Comparison of ENCODE assay signal across 15 cellular contexts in genomic region chr6:6656287-6656686, GRCh38.
A peak's percentile ranks its signal among the peaks of the same experiment; 100 is the strongest.
DNase-seq lines count a peak whose midpoint lies in the region; ATAC-seq, FAIRE-seq and TF ChIP-seq lines count a peak whose summit lies in the region.
"Had no signal": no experiment of that assay in that cellular context is flagged by ENCODE, and none has a peak within 500 bp of the region (broad histone marks: within the 10 kb centered on the region; RNA-seq: fewer than 3 reads in every experiment).

No MANE protein-coding gene starts in this region.

- H3K4me3 ChIP-seq in CD4-positive, alpha-beta memory T cell (ENCODE audit: low read length in 2 of 2) = no peak overlapping the region
- H3K4me3 ChIP-seq: prostate gland, vagina had no signal

- peaks cover 20 to 79% (median 59%) of the 10 kb centered on the region in 4 donors for H3K4me1 Mint-ChIP-seq in CD4-positive, alpha-beta memory T cell
- peaks cover 89% of the 10 kb centered on the region for H3K4me1 Mint-ChIP-seq in activated T-helper 1 cell treated with anti-CD3 and anti-CD28 coated beads, Interleukin-12 subunit alpha, Interleukin-12 subunit beta, Interleukin-2, Interleukin-4 antibody, amounts not matched to agents 30 ng/mL and 10 ng/mL and 1 ng/mL, durations not matched to agents 14 hours and 24 hours and 36 hours (ENCODE audit: low read depth)
- H3K4me1 Mint-ChIP-seq in natural killer cell = peaks cover 54 to 77% of the 10 kb centered on the region in 2 donors

- no peak for DNase-seq in CD4-positive, alpha-beta memory T cell
- DNase-seq in GM19239 (ENCODE audit: insufficient read length, low spot score) (no peak), natural killer cell (no peak), HUDEP-2 (lab: John Stamatoyannopoulos, UW; ENCODE audit: unreplicated experiment in 76 of 76) (no peak)
- DNase-seq in activated T-helper 1 cell treated with anti-CD3 and anti-CD28 coated beads, Interleukin-12 subunit alpha, Interleukin-12 subunit beta, Interleukin-2, Interleukin-4 antibody, amounts not matched to agents 30 ng/mL and 10 ng/mL and 1 ng/mL, durations not matched to agents 14 hours and 24 hours and 36 hours (ENCODE audit: low spot score) = peak; percentile 19
- DNase-seq: foreskin keratinocyte, Karpas-422, NCI-H146 had no signal

- peaks cover 53% of the 10 kb centered on the region for H3K4me1 ChIP-seq in CD4-positive, alpha-beta memory T cell (ENCODE audit: insufficient read depth, low read length)
- H3K4me1 ChIP-seq: foreskin keratinocyte, prostate gland had no signal

- no peak for TF ChIP-seq CTCF in natural killer cell (IDR thresholded peaks at IDR 0.05)

- no peaks in the 10 kb centered on the region for H3K27me3 ChIP-seq in CD4-positive, alpha-beta memory T cell (ENCODE audit: insufficient read depth, low read length)
- H3K27me3 ChIP-seq: vagina had no signal

- intact Hi-C loops in CD4-positive, alpha-beta memory T cell (cut with micrococcal nuclease) = no loop called here
- intact Hi-C loops in activated T-helper 1 cell treated with anti-CD3 and anti-CD28 coated beads, Interleukin-12 subunit alpha, Interleukin-12 subunit beta, Interleukin-2, Interleukin-4 antibody, amounts not matched to agents 30 ng/mL and 10 ng/mL and 1 ng/mL, durations not matched to agents 14 hours and 24 hours and 36 hours (cut with micrococcal nuclease) = loop anchor here (1.0 to 10.0 kb wide), 4 partner anchors 29 to 1409 kb away; partner anchors contain the start of gene BLOC1S5
- intact Hi-C loops in natural killer cell (cut with micrococcal nuclease) = no loop called here

- FAIRE-seq in GM19239 (lab: Jason Lieb, UNC) = peak; percentile 8
- FAIRE-seq: bronchial epithelial cell, H1 had no signal

- peak overlapping the region in 6 of 7 donors; percentile 9 to 94 (median 82) for H3K27ac Mint-ChIP-seq in CD4-positive, alpha-beta memory T cell
- peak overlapping the region; percentile 100 for H3K27ac Mint-ChIP-seq in activated T-helper 1 cell treated with anti-CD3 and anti-CD28 coated beads, Interleukin-12 subunit alpha, Interleukin-12 subunit beta, Interleukin-2, Interleukin-4 antibody, amounts not matched to agents 30 ng/mL and 10 ng/mL and 1 ng/mL, durations not matched to agents 14 hours and 24 hours and 36 hours
- peak overlapping the region; percentile 88 to 89 for H3K27ac Mint-ChIP-seq in natural killer cell
- H3K27ac Mint-ChIP-seq: CD14-positive monocyte had no signal

- no peaks in the 10 kb centered on the region for H3K36me3 ChIP-seq in CD4-positive, alpha-beta memory T cell (ENCODE audit: insufficient read depth, low read length)
- H3K36me3 ChIP-seq: prostate gland, vagina had no signal

- no peaks in the 10 kb centered on the region for H3K9me3 Mint-ChIP-seq in CD4-positive, alpha-beta memory T cell
- H3K9me3 Mint-ChIP-seq in activated T-helper 1 cell treated with anti-CD3 and anti-CD28 coated beads, Interleukin-12 subunit alpha, Interleukin-12 subunit beta, Interleukin-2, Interleukin-4 antibody, amounts not matched to agents 30 ng/mL and 10 ng/mL and 1 ng/mL, durations not matched to agents 14 hours and 24 hours and 36 hours = no peaks in the 10 kb centered on the region
- H3K9me3 Mint-ChIP-seq in natural killer cell = no peaks in the 10 kb centered on the region

- POLR2A ChIA-PET in CD4-positive, alpha-beta memory T cell (lab: Charles Lee; ENCODE audit: partially characterized antibody) = interaction anchor here (1.5 kb wide), 1 partner anchor 42 kb away, joined by 3 read pairs; no protein-coding TSS in a partner anchor

- ATAC-seq in natural killer cell (no peak), SK-N-SH treated with all-trans-retinoic acid at 6 μM for 48 hours (no peak), GM21717 (IDR thresholded peaks at IDR 0.05; ENCODE audit: unreplicated experiment) (no peak)

- H3K9me3 ChIP-seq in CD4-positive, alpha-beta memory T cell (ENCODE audit: control insufficient read depth in 1 of 2, low read length in 2 of 2) = no peaks in the 10 kb centered on the region
- H3K9me3 ChIP-seq: prostate gland, vagina had no signal

- CTCF ChIA-PET in CD4-positive, alpha-beta memory T cell (lab: Charles Lee; ENCODE audit: partially characterized antibody) = no interaction called here

- H3K36me3 Mint-ChIP-seq in CD4-positive, alpha-beta memory T cell = no peaks in the 10 kb centered on the region
- peaks cover 10% of the 10 kb centered on the region for H3K36me3 Mint-ChIP-seq in activated T-helper 1 cell treated with anti-CD3 and anti-CD28 coated beads, Interleukin-12 subunit alpha, Interleukin-12 subunit beta, Interleukin-2, Interleukin-4 antibody, amounts not matched to agents 30 ng/mL and 10 ng/mL and 1 ng/mL, durations not matched to agents 14 hours and 24 hours and 36 hours (ENCODE audit: low read depth)
- no peaks in the 10 kb centered on the region for H3K36me3 Mint-ChIP-seq in natural killer cell

- H3K4me3 Mint-ChIP-seq in CD4-positive, alpha-beta memory T cell = peak overlapping the region in 6 of 8 donors; percentile 6 to 62 (median 19)
- H3K4me3 Mint-ChIP-seq in activated T-helper 1 cell treated with anti-CD3 and anti-CD28 coated beads, Interleukin-12 subunit alpha, Interleukin-12 subunit beta, Interleukin-2, Interleukin-4 antibody, amounts not matched to agents 30 ng/mL and 10 ng/mL and 1 ng/mL, durations not matched to agents 14 hours and 24 hours and 36 hours = peak overlapping the region; percentile 56
- H3K4me3 Mint-ChIP-seq in natural killer cell = peak overlapping the region; percentile 40
- H3K4me3 Mint-ChIP-seq: CD14-positive monocyte had no signal

- no peak overlapping the region for H3K27ac ChIP-seq in CD4-positive, alpha-beta memory T cell (ENCODE audit: low read depth, low read length)
- H3K27ac ChIP-seq: foreskin keratinocyte, prostate gland, vagina had no signal

- peaks cover 0 to 3% of the 10 kb centered on the region in 2 donors for H3K27me3 Mint-ChIP-seq in CD4-positive, alpha-beta memory T cell
- no peaks in the 10 kb centered on the region for H3K27me3 Mint-ChIP-seq in activated T-helper 1 cell treated with anti-CD3 and anti-CD28 coated beads, Interleukin-12 subunit alpha, Interleukin-12 subunit beta, Interleukin-2, Interleukin-4 antibody, amounts not matched to agents 30 ng/mL and 10 ng/mL and 1 ng/mL, durations not matched to agents 14 hours and 24 hours and 36 hours (ENCODE audit: insufficient read depth)
- H3K27me3 Mint-ChIP-seq in natural killer cell (ENCODE audit: low read depth in 2 of 2) = peaks cover 0 to 3% of the 10 kb centered on the region in 2 donors

TF ChIP-seq in SK-N-SH treated with all-trans-retinoic acid at 6 μM for 48 hours, 23 proteins besides CTCF, POLR2A, EP300 and RAD21 (continues in another document):
- no peak for TF ChIP-seq SNAI2 (CRISPR knock-in tag; IDR thresholded peaks at IDR 0.05)
- no peak for TF ChIP-seq GLIS3 (CRISPR knock-in tag; IDR thresholded peaks at IDR 0.05)
- TF ChIP-seq, protein P1, sequence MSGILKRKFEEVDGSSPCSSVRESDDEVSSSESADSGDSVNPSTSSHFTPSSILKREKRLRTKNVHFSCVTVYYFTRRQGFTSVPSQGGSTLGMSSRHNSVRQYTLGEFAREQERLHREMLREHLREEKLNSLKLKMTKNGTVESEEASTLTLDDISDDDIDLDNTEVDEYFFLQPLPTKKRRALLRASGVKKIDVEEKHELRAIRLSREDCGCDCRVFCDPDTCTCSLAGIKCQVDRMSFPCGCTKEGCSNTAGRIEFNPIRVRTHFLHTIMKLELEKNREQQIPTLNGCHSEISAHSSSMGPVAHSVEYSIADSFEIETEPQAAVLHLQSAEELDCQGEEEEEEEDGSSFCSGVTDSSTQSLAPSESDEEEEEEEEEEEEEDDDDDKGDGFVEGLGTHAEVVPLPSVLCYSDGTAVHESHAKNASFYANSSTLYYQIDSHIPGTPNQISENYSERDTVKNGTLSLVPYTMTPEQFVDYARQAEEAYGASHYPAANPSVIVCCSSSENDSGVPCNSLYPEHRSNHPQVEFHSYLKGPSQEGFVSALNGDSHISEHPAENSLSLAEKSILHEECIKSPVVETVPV (CRISPR knock-in tag; IDR thresholded peaks at IDR 0.05) = no peak
- TF ChIP-seq RARB (CRISPR knock-in tag; IDR thresholded peaks at IDR 0.05) = no peak
- TF ChIP-seq ZNF8 (CRISPR knock-in tag; IDR thresholded peaks at IDR 0.05) = no peak
- no peak for TF ChIP-seq TCF4 (CRISPR knock-in tag; IDR thresholded peaks at IDR 0.05; ENCODE audit: borderline replicate concordance)
- no peak for TF ChIP-seq ZFP3 (CRISPR knock-in tag; IDR thresholded peaks at IDR 0.05)
- TF ChIP-seq OSR1 (CRISPR knock-in tag; IDR thresholded peaks at IDR 0.05) = no peak
- TF ChIP-seq PPARA (CRISPR knock-in tag; IDR thresholded peaks at IDR 0.05; ENCODE audit: borderline replicate concordance) = no peak
- TF ChIP-seq, protein P2, sequence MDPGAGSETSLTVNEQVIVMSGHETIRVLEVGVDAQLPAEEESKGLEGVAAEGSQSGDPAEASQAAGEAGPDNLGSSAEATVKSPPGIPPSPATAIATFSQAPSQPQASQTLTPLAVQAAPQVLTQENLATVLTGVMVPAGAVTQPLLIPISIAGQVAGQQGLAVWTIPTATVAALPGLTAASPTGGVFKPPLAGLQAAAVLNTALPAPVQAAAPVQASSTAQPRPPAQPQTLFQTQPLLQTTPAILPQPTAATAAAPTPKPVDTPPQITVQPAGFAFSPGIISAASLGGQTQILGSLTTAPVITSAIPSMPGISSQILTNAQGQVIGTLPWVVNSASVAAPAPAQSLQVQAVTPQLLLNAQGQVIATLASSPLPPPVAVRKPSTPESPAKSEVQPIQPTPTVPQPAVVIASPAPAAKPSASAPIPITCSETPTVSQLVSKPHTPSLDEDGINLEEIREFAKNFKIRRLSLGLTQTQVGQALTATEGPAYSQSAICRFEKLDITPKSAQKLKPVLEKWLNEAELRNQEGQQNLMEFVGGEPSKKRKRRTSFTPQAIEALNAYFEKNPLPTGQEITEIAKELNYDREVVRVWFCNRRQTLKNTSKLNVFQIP (CRISPR knock-in tag; IDR thresholded peaks at IDR 0.05; ENCODE audit: borderline replicate concordance, low read depth) = no peak
- TF ChIP-seq ZNF565 (CRISPR knock-in tag; conservative IDR thresholded peaks at IDR 0.05; ENCODE audit: low read depth) = no peak
- no peak for TF ChIP-seq CREB5 (CRISPR knock-in tag; IDR thresholded peaks at IDR 0.05; ENCODE audit: low read depth)
- TF ChIP-seq BACH2 (CRISPR knock-in tag; IDR thresholded peaks at IDR 0.05; ENCODE audit: borderline replicate concordance) = no peak
- no peak for TF ChIP-seq ZC3H10 (CRISPR knock-in tag; IDR thresholded peaks at IDR 0.05)
- TF ChIP-seq ZNF70 (CRISPR knock-in tag; IDR thresholded peaks at IDR 0.05) = no peak
